In genomic region chr7:130926021-130926691, GRCh38 we compare ENCODE assay signal across 9 cellular contexts.
DNase-seq lines count a peak whose midpoint lies in the region; ATAC-seq lines count a peak whose summit lies in the region.
"Had no signal": no experiment of that assay in that cellular context is flagged by ENCODE, and none has a peak within 500 bp of the region (broad histone marks: within the 10 kb centered on the region; RNA-seq: fewer than 3 reads in every experiment).

No MANE protein-coding gene starts in this region.

- no peaks in the 10 kb centered on the region for H3K27me3 Mint-ChIP-seq in activated CD4-positive, alpha-beta T cell treated with anti-CD3 and anti-CD28 coated beads for 36 hours
- H3K27me3 Mint-ChIP-seq in central memory CD8-positive, alpha-beta T cell = no peaks in the 10 kb centered on the region
- no peaks in the 10 kb centered on the region for H3K27me3 Mint-ChIP-seq in stimulated activated naive CD8-positive, alpha-beta T cell treated with anti-CD3 and anti-CD28 coated beads, Interleukin-15, Interleukin-2, amounts not matched to agents 100 ng/mL and 50 ng/mL, for 24 hours

- DNase-seq in activated CD4-positive, alpha-beta T cell treated with anti-CD3 and anti-CD28 coated beads for 36 hours = no peak
- DNase-seq in activated CD4-positive, alpha-beta T cell treated with anti-CD3 and anti-CD28 coated beads for 4 hours = no peak
- DNase-seq in RKO (ENCODE audit: low spot score) = peak; percentile 77
- peak in 1 of 2 donors; percentile 44 for DNase-seq in central memory CD8-positive, alpha-beta T cell (ENCODE audit: low spot score in 2 of 2)
- no peak for DNase-seq in NCI-H345 (lab: John Stamatoyannopoulos, UW)
- DNase-seq in cerebellar nuclear complex (lab: John Stamatoyannopoulos, UW) = no peak
- DNase-seq in anterior cingulate cortex (lab: John Stamatoyannopoulos, UW) = no peak
- DNase-seq: NCI-H187 had no signal

- ATAC-seq in activated CD4-positive, alpha-beta T cell treated with anti-CD3 and anti-CD28 coated beads for 36 hours = peak; percentile 45
- peak; percentile 87 for ATAC-seq in central memory CD8-positive, alpha-beta T cell (replicated peaks; ENCODE audit: extremely low read depth, poor library complexity, severe bottlenecking)

- H3K4me3 Mint-ChIP-seq in activated CD4-positive, alpha-beta T cell treated with anti-CD3 and anti-CD28 coated beads for 36 hours = peak overlapping the region; percentile 27
- H3K4me3 Mint-ChIP-seq in central memory CD8-positive, alpha-beta T cell = peak overlapping the region; percentile 61
- peak overlapping the region; percentile 18 for H3K4me3 Mint-ChIP-seq in stimulated activated naive CD8-positive, alpha-beta T cell treated with anti-CD3 and anti-CD28 coated beads, Interleukin-15, Interleukin-2, amounts not matched to agents 100 ng/mL and 50 ng/mL, for 24 hours

- POLR2A ChIA-PET in activated CD4-positive, alpha-beta T cell treated with anti-CD3 and anti-CD28 coated beads for 36 hours (lab: Charles Lee) = interaction anchor here (0.9 to 1.5 kb wide), 4 partner anchors 11 to 22 kb away, joined by 4 to 11 read pairs (median 9); no protein-coding TSS in a partner anchor

- peaks cover 93% of the 10 kb centered on the region for H3K4me1 Mint-ChIP-seq in activated CD4-positive, alpha-beta T cell treated with anti-CD3 and anti-CD28 coated beads for 36 hours
- peaks cover 69% of the 10 kb centered on the region for H3K4me1 Mint-ChIP-seq in central memory CD8-positive, alpha-beta T cell
- H3K4me1 Mint-ChIP-seq in stimulated activated naive CD8-positive, alpha-beta T cell treated with anti-CD3 and anti-CD28 coated beads, Interleukin-15, Interleukin-2, amounts not matched to agents 100 ng/mL and 50 ng/mL, for 24 hours (ENCODE audit: low read depth) = peaks cover 98% of the 10 kb centered on the region

- peak overlapping the region; percentile 85 for H3K27ac Mint-ChIP-seq in activated CD4-positive, alpha-beta T cell treated with anti-CD3 and anti-CD28 coated beads for 36 hours
- H3K27ac Mint-ChIP-seq in central memory CD8-positive, alpha-beta T cell (ENCODE audit: low read depth) = peak overlapping the region; percentile 84
- H3K27ac Mint-ChIP-seq in stimulated activated naive CD8-positive, alpha-beta T cell treated with anti-CD3 and anti-CD28 coated beads, Interleukin-15, Interleukin-2, amounts not matched to agents 100 ng/mL and 50 ng/mL, for 24 hours = peak overlapping the region; percentile 91

- CTCF ChIA-PET in activated CD4-positive, alpha-beta T cell treated with anti-CD3 and anti-CD28 coated beads for 36 hours (lab: Charles Lee) = interaction anchor here (0.8 to 3.5 kb wide), 3 partner anchors 29 to 56 kb away, joined by 3 to 14 read pairs (median 5); no protein-coding TSS in a partner anchor

- H3K9me3 Mint-ChIP-seq in activated CD4-positive, alpha-beta T cell treated with anti-CD3 and anti-CD28 coated beads for 36 hours (ENCODE audit: low read depth) = no peaks in the 10 kb centered on the region
- no peaks in the 10 kb centered on the region for H3K9me3 Mint-ChIP-seq in central memory CD8-positive, alpha-beta T cell
- H3K9me3 Mint-ChIP-seq in stimulated activated naive CD8-positive, alpha-beta T cell treated with anti-CD3 and anti-CD28 coated beads, Interleukin-15, Interleukin-2, amounts not matched to agents 100 ng/mL and 50 ng/mL, for 24 hours = no peaks in the 10 kb centered on the region

- intact Hi-C loops in activated CD4-positive, alpha-beta T cell treated with anti-CD3 and anti-CD28 coated beads for 36 hours (cut with DNase I, micrococcal nuclease) = no loop called here

- H3K36me3 Mint-ChIP-seq in activated CD4-positive, alpha-beta T cell treated with anti-CD3 and anti-CD28 coated beads for 36 hours (ENCODE audit: low read depth) = peaks cover 88% of the 10 kb centered on the region
- H3K36me3 Mint-ChIP-seq in central memory CD8-positive, alpha-beta T cell (ENCODE audit: insufficient read depth) = peaks cover 43% of the 10 kb centered on the region
- H3K36me3 Mint-ChIP-seq in stimulated activated naive CD8-positive, alpha-beta T cell treated with anti-CD3 and anti-CD28 coated beads, Interleukin-15, Interleukin-2, amounts not matched to agents 100 ng/mL and 50 ng/mL, for 24 hours (ENCODE audit: low read depth) = peaks cover 90% of the 10 kb centered on the region
